ENCODE assay signal across 1 cellular context in the genomic region with DNA sequence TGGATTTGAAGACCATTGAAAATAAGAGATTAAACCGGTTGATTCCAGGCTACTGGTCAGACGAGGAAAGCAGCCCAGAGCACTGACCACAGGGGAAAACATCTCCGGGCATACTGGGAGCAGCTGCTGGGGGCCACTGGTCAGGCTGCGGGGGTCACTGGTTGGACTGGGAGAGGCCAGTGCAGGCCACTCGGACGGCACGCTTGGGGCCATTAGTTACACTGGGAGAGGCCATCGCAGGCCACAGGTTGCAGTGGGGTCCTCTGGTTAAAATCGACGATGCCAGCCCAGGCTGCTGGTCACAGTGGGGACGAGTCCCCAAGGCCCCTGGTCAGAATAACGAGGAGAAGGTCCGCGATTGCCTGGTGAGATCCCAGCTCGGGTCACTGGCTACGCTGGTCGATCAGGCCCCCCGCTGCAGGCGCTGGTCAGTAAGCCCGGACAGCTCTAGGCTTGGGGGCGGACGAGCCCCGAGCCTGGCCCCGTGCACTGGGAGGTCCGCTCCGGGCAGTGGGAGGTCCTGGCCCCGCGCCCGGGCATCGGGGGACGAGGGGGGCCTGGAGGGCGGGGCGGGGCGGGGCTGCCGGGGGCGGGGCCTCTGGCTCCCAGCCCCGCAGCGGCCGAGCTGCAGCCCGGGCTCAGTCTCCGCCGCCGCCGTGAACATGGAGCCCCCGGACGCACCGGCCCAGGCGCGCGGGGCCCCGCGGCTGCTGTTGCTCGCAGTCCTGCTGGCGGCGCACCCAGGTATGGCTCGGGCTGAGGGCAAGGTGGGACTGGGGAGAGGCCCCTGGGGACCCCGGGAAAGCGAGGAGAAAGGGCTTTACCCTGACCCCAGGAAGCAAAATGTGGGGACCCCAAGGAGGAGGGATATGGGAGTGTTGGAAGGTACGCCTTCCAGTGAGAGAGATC.
TF ChIP-seq lines count a peak whose summit lies in the region.

A gene with protein sequence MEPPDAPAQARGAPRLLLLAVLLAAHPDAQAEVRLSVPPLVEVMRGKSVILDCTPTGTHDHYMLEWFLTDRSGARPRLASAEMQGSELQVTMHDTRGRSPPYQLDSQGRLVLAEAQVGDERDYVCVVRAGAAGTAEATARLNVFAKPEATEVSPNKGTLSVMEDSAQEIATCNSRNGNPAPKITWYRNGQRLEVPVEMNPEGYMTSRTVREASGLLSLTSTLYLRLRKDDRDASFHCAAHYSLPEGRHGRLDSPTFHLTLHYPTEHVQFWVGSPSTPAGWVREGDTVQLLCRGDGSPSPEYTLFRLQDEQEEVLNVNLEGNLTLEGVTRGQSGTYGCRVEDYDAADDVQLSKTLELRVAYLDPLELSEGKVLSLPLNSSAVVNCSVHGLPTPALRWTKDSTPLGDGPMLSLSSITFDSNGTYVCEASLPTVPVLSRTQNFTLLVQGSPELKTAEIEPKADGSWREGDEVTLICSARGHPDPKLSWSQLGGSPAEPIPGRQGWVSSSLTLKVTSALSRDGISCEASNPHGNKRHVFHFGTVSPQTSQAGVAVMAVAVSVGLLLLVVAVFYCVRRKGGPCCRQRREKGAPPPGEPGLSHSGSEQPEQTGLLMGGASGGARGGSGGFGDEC (plus strand): TSS at position 641 of the 909 bp plus-strand sequence. CDS start 22 bp downstream, at position 663.

TF ChIP-seq in HepG2, 621 proteins besides CTCF, POLR2A, EP300 and RAD21 (continued from another document and continues in another):
- TF ChIP-seq, protein P1, sequence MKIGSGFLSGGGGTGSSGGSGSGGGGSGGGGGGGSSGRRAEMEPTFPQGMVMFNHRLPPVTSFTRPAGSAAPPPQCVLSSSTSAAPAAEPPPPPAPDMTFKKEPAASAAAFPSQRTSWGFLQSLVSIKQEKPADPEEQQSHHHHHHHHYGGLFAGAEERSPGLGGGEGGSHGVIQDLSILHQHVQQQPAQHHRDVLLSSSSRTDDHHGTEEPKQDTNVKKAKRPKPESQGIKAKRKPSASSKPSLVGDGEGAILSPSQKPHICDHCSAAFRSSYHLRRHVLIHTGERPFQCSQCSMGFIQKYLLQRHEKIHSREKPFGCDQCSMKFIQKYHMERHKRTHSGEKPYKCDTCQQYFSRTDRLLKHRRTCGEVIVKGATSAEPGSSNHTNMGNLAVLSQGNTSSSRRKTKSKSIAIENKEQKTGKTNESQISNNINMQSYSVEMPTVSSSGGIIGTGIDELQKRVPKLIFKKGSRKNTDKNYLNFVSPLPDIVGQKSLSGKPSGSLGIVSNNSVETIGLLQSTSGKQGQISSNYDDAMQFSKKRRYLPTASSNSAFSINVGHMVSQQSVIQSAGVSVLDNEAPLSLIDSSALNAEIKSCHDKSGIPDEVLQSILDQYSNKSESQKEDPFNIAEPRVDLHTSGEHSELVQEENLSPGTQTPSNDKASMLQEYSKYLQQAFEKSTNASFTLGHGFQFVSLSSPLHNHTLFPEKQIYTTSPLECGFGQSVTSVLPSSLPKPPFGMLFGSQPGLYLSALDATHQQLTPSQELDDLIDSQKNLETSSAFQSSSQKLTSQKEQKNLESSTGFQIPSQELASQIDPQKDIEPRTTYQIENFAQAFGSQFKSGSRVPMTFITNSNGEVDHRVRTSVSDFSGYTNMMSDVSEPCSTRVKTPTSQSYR (CRISPR knock-in tag; IDR thresholded peaks at IDR 0.05; ENCODE audit: borderline replicate concordance), result peak; percentile 44; the same call in 1 of the 2 replicates
- peak; percentile 61; the same call in 1 of the 2 replicates for TF ChIP-seq ZSCAN30 (CRISPR knock-in tag; IDR thresholded peaks at IDR 0.05)
- no peak for TF ChIP-seq ZNF549 (CRISPR knock-in tag; IDR thresholded peaks at IDR 0.05)
- no peak for TF ChIP-seq ZNF629 (CRISPR knock-in tag; conservative IDR thresholded peaks at IDR 0.05)
- TF ChIP-seq NCOA1 (CRISPR knock-in tag; IDR thresholded peaks at IDR 0.05), result no peak
- no peak for TF ChIP-seq ZNF256 (CRISPR knock-in tag; conservative IDR thresholded peaks at IDR 0.05)
- TF ChIP-seq KLF6 (CRISPR knock-in tag; IDR thresholded peaks at IDR 0.05), result 0 out of 2 replicates have a peak, but pooled peaks have one; percentile 29
- TF ChIP-seq KDM5A (IDR thresholded peaks at IDR 0.05; ENCODE audit: borderline replicate concordance, low read length), result no peak
- TF ChIP-seq SNAPC4 (CRISPR knock-in tag; IDR thresholded peaks at IDR 0.05), result peak; percentile 68
- no peak for TF ChIP-seq DZIP1 (CRISPR knock-in tag; IDR thresholded peaks at IDR 0.05)
- TF ChIP-seq ZUFSP (CRISPR knock-in tag; IDR thresholded peaks at IDR 0.05; ENCODE audit: borderline replicate concordance), result no peak
- TF ChIP-seq SIN3B (IDR thresholded peaks at IDR 0.05; ENCODE audit: low read length), result no peak
- TF ChIP-seq SP140L (CRISPR knock-in tag; IDR thresholded peaks at IDR 0.05; ENCODE audit: borderline replicate concordance), result no peak
- peak; percentile 17; the same call in 1 of the 2 replicates for TF ChIP-seq HOXD1 (CRISPR knock-in tag; IDR thresholded peaks at IDR 0.05)
- no peak for TF ChIP-seq IKZF1 (IDR thresholded peaks at IDR 0.05)
- TF ChIP-seq ZSCAN20 (CRISPR knock-in tag; IDR thresholded peaks at IDR 0.05; ENCODE audit: borderline replicate concordance), result no peak
- TF ChIP-seq, protein P2, sequence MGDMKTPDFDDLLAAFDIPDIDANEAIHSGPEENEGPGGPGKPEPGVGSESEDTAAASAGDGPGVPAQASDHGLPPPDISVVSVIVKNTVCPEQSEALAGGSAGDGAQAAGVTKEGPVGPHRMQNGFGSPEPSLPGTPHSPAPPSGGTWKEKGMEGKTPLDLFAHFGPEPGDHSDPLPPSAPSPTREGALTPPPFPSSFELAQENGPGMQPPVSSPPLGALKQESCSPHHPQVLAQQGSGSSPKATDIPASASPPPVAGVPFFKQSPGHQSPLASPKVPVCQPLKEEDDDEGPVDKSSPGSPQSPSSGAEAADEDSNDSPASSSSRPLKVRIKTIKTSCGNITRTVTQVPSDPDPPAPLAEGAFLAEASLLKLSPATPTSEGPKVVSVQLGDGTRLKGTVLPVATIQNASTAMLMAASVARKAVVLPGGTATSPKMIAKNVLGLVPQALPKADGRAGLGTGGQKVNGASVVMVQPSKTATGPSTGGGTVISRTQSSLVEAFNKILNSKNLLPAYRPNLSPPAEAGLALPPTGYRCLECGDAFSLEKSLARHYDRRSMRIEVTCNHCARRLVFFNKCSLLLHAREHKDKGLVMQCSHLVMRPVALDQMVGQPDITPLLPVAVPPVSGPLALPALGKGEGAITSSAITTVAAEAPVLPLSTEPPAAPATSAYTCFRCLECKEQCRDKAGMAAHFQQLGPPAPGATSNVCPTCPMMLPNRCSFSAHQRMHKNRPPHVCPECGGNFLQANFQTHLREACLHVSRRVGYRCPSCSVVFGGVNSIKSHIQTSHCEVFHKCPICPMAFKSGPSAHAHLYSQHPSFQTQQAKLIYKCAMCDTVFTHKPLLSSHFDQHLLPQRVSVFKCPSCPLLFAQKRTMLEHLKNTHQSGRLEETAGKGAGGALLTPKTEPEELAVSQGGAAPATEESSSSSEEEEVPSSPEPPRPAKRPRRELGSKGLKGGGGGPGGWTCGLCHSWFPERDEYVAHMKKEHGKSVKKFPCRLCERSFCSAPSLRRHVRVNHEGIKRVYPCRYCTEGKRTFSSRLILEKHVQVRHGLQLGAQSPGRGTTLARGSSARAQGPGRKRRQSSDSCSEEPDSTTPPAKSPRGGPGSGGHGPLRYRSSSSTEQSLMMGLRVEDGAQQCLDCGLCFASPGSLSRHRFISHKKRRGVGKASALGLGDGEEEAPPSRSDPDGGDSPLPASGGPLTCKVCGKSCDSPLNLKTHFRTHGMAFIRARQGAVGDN (CRISPR knock-in tag; IDR thresholded peaks at IDR 0.05), result peak; percentile 82
- TF ChIP-seq ZNF570 (CRISPR knock-in tag; IDR thresholded peaks at IDR 0.05; ENCODE audit: borderline replicate concordance), result no peak
- no peak for TF ChIP-seq ZFP41 (CRISPR knock-in tag; IDR thresholded peaks at IDR 0.05; ENCODE audit: borderline replicate concordance)
- TF ChIP-seq KLF13 (CRISPR knock-in tag; IDR thresholded peaks at IDR 0.05), result no peak
- peak; percentile 54; the same call in 1 of the 2 replicates for TF ChIP-seq PHF21A (CRISPR knock-in tag; IDR thresholded peaks at IDR 0.05)
- TF ChIP-seq SALL1 (CRISPR knock-in tag; IDR thresholded peaks at IDR 0.05), result peak; percentile 40; the same call in 1 of the 2 replicates
- TF ChIP-seq, protein P3, sequence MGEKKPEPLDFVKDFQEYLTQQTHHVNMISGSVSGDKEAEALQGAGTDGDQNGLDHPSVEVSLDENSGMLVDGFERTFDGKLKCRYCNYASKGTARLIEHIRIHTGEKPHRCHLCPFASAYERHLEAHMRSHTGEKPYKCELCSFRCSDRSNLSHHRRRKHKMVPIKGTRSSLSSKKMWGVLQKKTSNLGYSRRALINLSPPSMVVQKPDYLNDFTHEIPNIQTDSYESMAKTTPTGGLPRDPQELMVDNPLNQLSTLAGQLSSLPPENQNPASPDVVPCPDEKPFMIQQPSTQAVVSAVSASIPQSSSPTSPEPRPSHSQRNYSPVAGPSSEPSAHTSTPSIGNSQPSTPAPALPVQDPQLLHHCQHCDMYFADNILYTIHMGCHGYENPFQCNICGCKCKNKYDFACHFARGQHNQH (CRISPR knock-in tag; IDR thresholded peaks at IDR 0.05), result no peak
- TF ChIP-seq CERS6 (CRISPR knock-in tag; IDR thresholded peaks at IDR 0.05), result no peak
- TF ChIP-seq SIX1 (CRISPR knock-in tag; IDR thresholded peaks at IDR 0.05; ENCODE audit: borderline replicate concordance), result no peak
- no peak for TF ChIP-seq NFYB (CRISPR knock-in tag; IDR thresholded peaks at IDR 0.05)
- TF ChIP-seq PCBP2 (optimal IDR thresholded peaks at IDR 0.05; ENCODE audit: low read depth, low read length, poor library complexity, severe bottlenecking), result no peak
- TF ChIP-seq ZFP37 (CRISPR knock-in tag; IDR thresholded peaks at IDR 0.05; ENCODE audit: borderline replicate concordance), result no peak
